In genomic region chr9:14302405-14302804, GRCh38 we compare ENCODE assay signal across 18 cellular contexts. TPM values are rescaled to one million over a fixed set of nuclear protein-coding genes. Genes with fewer than 3 reads are reported as not detected.
DNase-seq lines count a peak whose midpoint lies in the region; ATAC-seq and TF ChIP-seq lines count a peak whose summit lies in the region.
"Had no signal": no experiment of that assay in that cellular context is flagged by ENCODE, and none has a peak within 500 bp of the region (broad histone marks: within the 10 kb centered on the region; RNA-seq: fewer than 3 reads in every experiment).

No MANE protein-coding gene starts in this region.

- H3K9me3 ChIP-seq in lung (ENCODE audit: control insufficient read depth in 2 of 2, insufficient read depth in 1 of 2, low read length in 1 of 2): no peaks in the 10 kb centered on the region
- no peaks in the 10 kb centered on the region for H3K9me3 ChIP-seq in esophagus muscularis mucosa
- H3K9me3 ChIP-seq: MG63 had no signal

- intact Hi-C loops in esophagus muscularis mucosa (cut with DNase I): no loop called here

- 24 to 57% methylated on average over 4 of the region's 4 CpGs for WGBS in lung, 2 donors
- 34% methylated on average over 4 of the region's 4 CpGs for WGBS in esophagus muscularis mucosa

- DNase-seq in DMS 273 (lab: John Stamatoyannopoulos, UW; ENCODE audit: unreplicated experiment) (peak; percentile 38), DMS 273 treated with DMSO at 0.1 percent for 48 hours (lab: John Stamatoyannopoulos, UW) (no peak), caudate nucleus (lab: John Stamatoyannopoulos, UW) (no peak), lung (ENCODE audit: low spot score) (no peak), esophagus muscularis mucosa (ENCODE audit: extremely low spot score) (no peak), dedifferentiated amniotic fluid mesenchymal stem cell (ENCODE audit: extremely low spot score) (no peak), mucosa of gallbladder (ENCODE audit: low spot score) (no peak)
- DNase-seq: activated CD4-positive, alpha-beta T cell treated with anti-CD3 and anti-CD28 coated beads, Interleukin-2, amount 50 U/mL, for 1 hour; activated effector memory CD4-positive, alpha-beta T cell treated with Interleukin-2 at 50 U/mL for 16 hours; brain microvascular endothelial cell; H7; MG63; OCI-M1; stimulated activated CD4-positive, alpha-beta T cell treated with anti-CD3 and anti-CD28 coated beads, Interleukin-2, amount 100 ng/mL, for 48 hours; stimulated activated naive CD4-positive, alpha-beta T cell treated with Interleukin-2 at 50 U/mL for 16 hours; SW 1271 had no signal

- ATAC-seq in lung (ENCODE audit: insufficient read depth, low FRiP score): peak; percentile 11

- H3K4me3 ChIP-seq in lung: no peak overlapping the region
- H3K4me3 ChIP-seq in esophagus muscularis mucosa: no peak overlapping the region
- H3K4me3 ChIP-seq: MG63 had no signal

- no peak for TF ChIP-seq CTCF in lung (IDR thresholded peaks at IDR 0.05; ENCODE audit: control extremely low read depth, extremely low read depth)
- no peak for TF ChIP-seq CTCF in esophagus muscularis mucosa (IDR thresholded peaks at IDR 0.05)

- H3K4me1 ChIP-seq in lung (ENCODE audit: control insufficient read depth in 2 of 2, insufficient read depth in 2 of 2, low read length in 2 of 2): peaks cover 4 to 44% of the 10 kb centered on the region in 2 donors
- peaks cover 56 to 69% (median 61%) of the 10 kb centered on the region in 4 donors for H3K4me1 ChIP-seq in esophagus muscularis mucosa

- TF ChIP-seq EP300 in esophagus muscularis mucosa (IDR thresholded peaks at IDR 0.05): no peak

- H3K27me3 ChIP-seq in lung (ENCODE audit: control insufficient read depth, insufficient read depth): no peaks in the 10 kb centered on the region
- no peaks in the 10 kb centered on the region for H3K27me3 ChIP-seq in esophagus muscularis mucosa
- H3K27me3 ChIP-seq: brain microvascular endothelial cell, MG63 had no signal

- TF ChIP-seq POLR2A in esophagus muscularis mucosa (IDR thresholded peaks at IDR 0.05; ENCODE audit: low read depth): no peak

- H3K36me3 ChIP-seq in lung (ENCODE audit: control insufficient read depth in 2 of 2, insufficient read depth in 2 of 2, low read length in 2 of 2): peaks cover 0 to 5% of the 10 kb centered on the region in 2 donors
- H3K36me3 ChIP-seq in esophagus muscularis mucosa: peaks cover 0 to 24% (median 7%) of the 10 kb centered on the region in 4 donors

- H3K27ac ChIP-seq in caudate nucleus (ENCODE audit: low read depth, low read length) (peak overlapping the region; percentile 88), lung (ENCODE audit: low read depth in 1 of 2, low read length in 1 of 2) (peak overlapping the region in 1 of 2 donors; percentile 18), temporal lobe (ENCODE audit: low read depth, low read length) (peak overlapping the region; percentile 77), esophagus muscularis mucosa (replicated peaks in 1 of 4) (peak overlapping the region in 2 of 4 donors; percentile 2 to 22)
- H3K27ac ChIP-seq: 22Rv1, brain microvascular endothelial cell had no signal

RNA-seq across cellular contexts. Expression of gene NFIB, which starts 11.5 kb away (rescaled TPM):
- total RNA-seq in lung (100 to 1,000 TPM in 1 of 2 donors, 10 to 100 TPM in 1; 89.2 to 189 TPM), temporal lobe (139 TPM), esophagus muscularis mucosa (10 to 100 TPM; 38.1 to 64.4 (median 55.8) TPM), mucosa of gallbladder (116 TPM)
- 10 to 100 TPM in 1 of 2 donors, 1 to 10 TPM in 1; 7.3 to 12.7 TPM for polyA plus RNA-seq in lung
